1 cellular context compared by ENCODE assay signal in the genomic region with DNA sequence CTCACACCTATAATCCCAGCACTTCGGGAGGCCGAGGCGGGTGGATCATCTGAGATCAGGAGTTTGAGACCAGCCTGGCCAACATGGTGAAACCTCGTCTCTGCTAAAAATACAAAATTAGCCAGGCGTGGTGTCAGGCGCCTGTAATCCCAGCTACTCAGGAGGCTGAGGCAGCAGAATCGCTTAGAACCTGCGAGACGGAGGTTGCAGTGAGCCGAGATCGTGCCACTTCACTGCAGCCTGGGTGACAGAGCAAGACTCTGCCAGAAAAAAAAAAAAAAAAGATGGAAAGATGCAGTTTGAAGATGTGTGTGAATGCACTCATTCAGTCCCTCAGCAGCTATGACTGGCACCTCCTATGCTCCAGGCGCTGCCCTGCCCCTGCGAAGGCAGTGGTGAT. TPM values are rescaled to one million over a fixed set of nuclear protein-coding genes. Genes with fewer than 3 reads are reported as not detected.
"Had no signal": no experiment of that assay in that cellular context is flagged by ENCODE, and none has a peak within 500 bp of the region (broad histone marks: within the 10 kb centered on the region; RNA-seq: fewer than 3 reads in every experiment).

No MANE protein-coding gene starts in this region.

RNA-seq across cellular contexts. Expression of a gene that starts 41.3 kb away (rescaled TPM):
- total RNA-seq: G401 had no signal
